In genomic region chr11:124760205-124760652, GRCh38 we compare ENCODE assay signal across 9 cellular contexts. TPM values are rescaled to one million over a fixed set of nuclear protein-coding genes. Genes with fewer than 3 reads are reported as not detected.
A peak's percentile ranks its signal among the peaks of the same experiment; 100 is the strongest.
DNase-seq lines count a peak whose midpoint lies in the region; ATAC-seq and TF ChIP-seq lines count a peak whose summit lies in the region.
"Had no signal": no experiment of that assay in that cellular context is flagged by ENCODE, and none has a peak within 500 bp of the region (broad histone marks: within the 10 kb centered on the region; RNA-seq: fewer than 3 reads in every experiment).

No MANE protein-coding gene starts in this region.

- peaks cover 0 to 37% (median 15%) of the 10 kb centered on the region in 9 donors for H3K36me3 ChIP-seq in heart left ventricle
- no peaks in the 10 kb centered on the region for H3K36me3 ChIP-seq in Karpas-422 (ENCODE audit: insufficient read depth, low read length)

- H3K9ac ChIP-seq in Karpas-422 (ENCODE audit: low read length): no peak overlapping the region

- ATAC-seq in GM19023 (IDR thresholded peaks at IDR 0.05; ENCODE audit: unreplicated experiment) (peak; percentile 30), HG03159 (IDR thresholded peaks at IDR 0.05; ENCODE audit: unreplicated experiment) (peak; percentile 24), heart left ventricle (peak in 2 of 4 donors; percentile 7 to 18), HG03097 (IDR thresholded peaks at IDR 0.05; ENCODE audit: low FRiP score, unreplicated experiment) (no peak)
- no peak for ATAC-seq in stimulated activated memory B cell treated with anti-CD40 and anti-IgM and Interleukin-4, amounts not matched to agents 10 μg/mL and 1 μg/mL and 100 μg/mL, for 72 hours

- intact Hi-C loops in heart left ventricle (cut with DNase I): loop anchor here in 6 of 10 donors (2.0 to 10.0 kb wide), 5 partner anchors 13 to 88 kb away; partner anchors contain the start of genes SIAE (in 1 of the 6) and SPA17 (in 1 of the 6)

- no peak overlapping the region for H2AFZ ChIP-seq in Karpas-422 (ENCODE audit: low read length)

- peak overlapping the region; percentile 81 to 99 (median 94) for H3K27ac ChIP-seq in heart left ventricle
- no peak overlapping the region for H3K27ac ChIP-seq in Karpas-422 (ENCODE audit: low read length)

- H3K36me3 Mint-ChIP-seq in stimulated activated memory B cell treated with anti-CD40 and anti-IgM and Interleukin-4, amounts not matched to agents 10 μg/mL and 1 μg/mL and 100 μg/mL, for 72 hours: no peaks in the 10 kb centered on the region

- TF ChIP-seq POLR2A in heart left ventricle (IDR thresholded peaks at IDR 0.05): no peak

- DNase-seq in heart left ventricle: peak; percentile 60 to 73 (median 68)
- no peak for DNase-seq in T-helper 2 cell
- no peak for DNase-seq in SHP77 (lab: John Stamatoyannopoulos, UW)
- DNase-seq in Karpas-422: no peak

- H3K4me1 ChIP-seq in heart left ventricle (peaks cover 0 to 68% (median 44%) of the 10 kb centered on the region in 12 donors), Karpas-422 (ENCODE audit: low read length) (peaks cover 24% of the 10 kb centered on the region)

- peaks cover 0 to 64% (median 36%) of the 10 kb centered on the region in 9 donors for H3K27me3 ChIP-seq in heart left ventricle
- no peaks in the 10 kb centered on the region for H3K27me3 ChIP-seq in Karpas-422 (ENCODE audit: low read length)

- H3K4me1 Mint-ChIP-seq in stimulated activated memory B cell treated with anti-CD40 and anti-IgM and Interleukin-4, amounts not matched to agents 10 μg/mL and 1 μg/mL and 100 μg/mL, for 72 hours: peaks cover 52% of the 10 kb centered on the region

- H3K9me3 ChIP-seq in heart left ventricle: no peaks in the 10 kb centered on the region
- no peaks in the 10 kb centered on the region for H3K9me3 ChIP-seq in Karpas-422 (ENCODE audit: low read length)

- no peaks in the 10 kb centered on the region for H3K79me2 ChIP-seq in Karpas-422 (ENCODE audit: low read length)

- H3K4me3 Mint-ChIP-seq in stimulated activated memory B cell treated with anti-CD40 and anti-IgM and Interleukin-4, amounts not matched to agents 10 μg/mL and 1 μg/mL and 100 μg/mL, for 72 hours: peak overlapping the region; percentile 59

- H3K9me2 ChIP-seq in Karpas-422 (replicated peaks; ENCODE audit: insufficient read depth, low read length): no peaks in the 10 kb centered on the region

- H3K4me2 ChIP-seq in Karpas-422 (ENCODE audit: low read depth, low read length, poor library complexity, severe bottlenecking): no peak overlapping the region

- no peaks in the 10 kb centered on the region for H4K20me1 ChIP-seq in Karpas-422 (ENCODE audit: insufficient read depth, low read depth, low read length)

- TF ChIP-seq CTCF in heart left ventricle (IDR thresholded peaks at IDR 0.05): no peak

- peaks cover 62% of the 10 kb centered on the region for H3K27me3 Mint-ChIP-seq in stimulated activated memory B cell treated with anti-CD40 and anti-IgM and Interleukin-4, amounts not matched to agents 10 μg/mL and 1 μg/mL and 100 μg/mL, for 72 hours

- H3K27ac Mint-ChIP-seq in stimulated activated memory B cell treated with anti-CD40 and anti-IgM and Interleukin-4, amounts not matched to agents 10 μg/mL and 1 μg/mL and 100 μg/mL, for 72 hours: peak overlapping the region; percentile 53

- no peaks in the 10 kb centered on the region for H3K9me3 Mint-ChIP-seq in stimulated activated memory B cell treated with anti-CD40 and anti-IgM and Interleukin-4, amounts not matched to agents 10 μg/mL and 1 μg/mL and 100 μg/mL, for 72 hours

- 2 to 9% (median 4%) methylated on average over 10 to 25 of the region's 25 CpGs for WGBS in heart left ventricle, 4 donors

- peak overlapping the region; percentile 57 to 95 (median 82) for H3K4me3 ChIP-seq in heart left ventricle
- H3K4me3 ChIP-seq in Karpas-422 (ENCODE audit: low read length): no peak overlapping the region

RNA-seq across cellular contexts. Expression of gene ESAM, which starts 1.9 kb away (rescaled TPM):
- 100 to 1,000 TPM in 1 of 9 donors, 10 to 100 TPM in 8; 24.8 to 111 (median 43.3) TPM for total RNA-seq in heart left ventricle
- 10 to 100 TPM; 35.9 to 81.2 TPM for polyA plus RNA-seq in heart left ventricle
- not detected in 2 replicates for total RNA-seq in Karpas-422 (2014; rRNA removed; shearing (Covaris generic); ENCODE audit: low replicate concordance)
- total RNA-seq: bronchial epithelial cell had no signal

RNA-seq across cellular contexts. Expression of gene VSIG2, which starts 8.2 kb away (rescaled TPM):
- total RNA-seq in heart left ventricle: 1 to 10 TPM in 6 of 9 donors, under 1 TPM in 3; 0.44 to 4.8 (median 1.4) TPM
- polyA plus RNA-seq in heart left ventricle: under 1 TPM; 0.42 to 0.61 TPM
- not detected in 2 replicates for total RNA-seq in Karpas-422 (2014; rRNA removed; shearing (Covaris generic); ENCODE audit: low replicate concordance)

RNA-seq across cellular contexts. Expression of gene NRGN, which starts 20.5 kb away (rescaled TPM):
- total RNA-seq in heart left ventricle: 1 to 10 TPM; 1.2 to 9.0 (median 3.3) TPM
- 10 to 100 TPM in 1 of 2 donors, 1 to 10 TPM in 1; 4.4 to 13.8 TPM for polyA plus RNA-seq in heart left ventricle
- 0.97 TPM in 1 of 2 replicates, not detected in the other for total RNA-seq in Karpas-422 (2014; rRNA removed; shearing (Covaris generic); ENCODE audit: low replicate concordance)
- total RNA-seq: bronchial epithelial cell had no signal

RNA-seq across cellular contexts. Expression of gene MSANTD2, which starts 40.0 kb away (rescaled TPM):
- total RNA-seq in heart left ventricle: 1 to 10 TPM; 2.2 to 5.4 (median 3.1) TPM
- polyA plus RNA-seq in heart left ventricle: 1 to 10 TPM; 3.1 to 4.3 TPM
- total RNA-seq in Karpas-422 (2014; rRNA removed; shearing (Covaris generic); ENCODE audit: low replicate concordance): 5.2 and 7.6 TPM in 2 replicates

Comparison
In these comparisons a context has a peak if more than half of its experiments do, and no peak if none do; other contexts are left out.
1. ATAC-seq: peak in GM19023 (single experiment) and HG03159 (single experiment); none in stimulated activated memory B cell treated with anti-CD40 and anti-IgM and Interleukin-4, amounts not matched to agents 10 μg/mL and 1 μg/mL and 100 μg/mL, for 72 hours (single experiment) and HG03097 (single experiment).
2. DNase-seq: peak in heart left ventricle (5 of 5); none in T-helper 2 cell (0 of 5), SHP77 (0 of 2) and Karpas-422 (single experiment).
3. RNA of gene ESAM, which starts 1.9 kb away (total RNA-seq): 24.8 to 111 TPM in heart left ventricle; not detected in Karpas-422; every median in the first group is over 10 times any median in the second.